8 cellular contexts compared by ENCODE assay signal in the genomic region with DNA sequence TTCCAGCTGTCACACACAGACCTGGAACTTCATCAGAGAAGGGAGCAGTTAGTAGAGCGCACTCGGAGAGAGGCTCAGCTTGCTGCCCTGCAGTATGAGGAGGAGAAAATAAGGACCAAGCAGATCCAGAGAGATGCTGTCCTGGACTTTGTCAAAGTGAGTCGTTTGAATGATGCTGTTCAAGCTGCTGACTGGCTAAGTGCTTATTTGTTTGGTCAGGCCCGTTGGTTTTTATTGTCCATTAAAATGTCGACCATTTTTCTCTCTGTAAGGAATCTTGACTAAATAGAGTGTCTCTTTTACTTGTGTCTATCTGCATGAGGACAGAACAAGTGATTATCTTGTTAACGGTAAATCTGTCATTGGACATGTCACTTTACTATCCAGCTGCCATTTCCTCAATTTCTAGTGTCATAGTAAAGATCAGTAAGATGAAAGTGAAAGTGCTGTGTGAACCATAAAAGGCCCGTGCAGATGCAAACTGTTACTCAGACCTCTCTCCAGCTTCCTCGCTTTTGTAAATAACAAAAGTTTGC. TPM values are rescaled to one million over a fixed set of nuclear protein-coding genes. Genes with fewer than 3 reads are reported as not detected.
DNase-seq lines count a peak whose midpoint lies in the region; ATAC-seq, FAIRE-seq and TF ChIP-seq lines count a peak whose summit lies in the region.

No MANE protein-coding gene starts in this region.

- H3K79me2 ChIP-seq in HepG2 (ENCODE audit: insufficient read depth, low read length) (no peaks in the 10 kb centered on the region), OCI-LY7 (ENCODE audit: insufficient read depth, low read depth, low read length) (no peaks in the 10 kb centered on the region)

- FAIRE-seq in HepG2 (lab: Jason Lieb, UNC) (no peak), D721Med (lab: Jason Lieb, UNC) (no peak)

- TF ChIP-seq EP300 in HepG2 (IDR thresholded peaks at IDR 0.05; ENCODE audit: low read depth in 2 of 2, low read length in 2 of 2) (no peak), HepG2 (CRISPR knock-in tag; IDR thresholded peaks at IDR 0.05; ENCODE audit: borderline replicate concordance) (no peak)

- intact Hi-C loops in HepG2 (cut with micrococcal nuclease; ENCODE audit: unreplicated experiment), result no loop called here
- intact Hi-C loops in OCI-LY7 (cut with micrococcal nuclease; ENCODE audit: unreplicated experiment), result no loop called here

- H3K4me3 ChIP-seq in liver (ENCODE audit: low read depth in 1 of 3, low read length in 3 of 3) (peak overlapping the region in 1 of 3 donors; percentile 38), HepG2 (replicated peaks in 1 of 3; ENCODE audit: insufficient read depth in 1 of 3, low read depth in 2 of 3, low read length in 3 of 3) (no peak overlapping the region), OCI-LY7 (ENCODE audit: low read depth, low read length, poor library complexity, severe bottlenecking) (peak overlapping the region; percentile 51)
- H3K4me3 ChIP-seq in effector memory CD4-positive, alpha-beta T cell (ENCODE audit: insufficient read depth, low read depth, low read length, poor library complexity, severe bottlenecking), result peak overlapping the region; percentile 33

- no peaks in the 10 kb centered on the region for H3K9me3 Mint-ChIP-seq in stimulated activated effector memory CD8-positive, alpha-beta T cell treated with anti-CD3 and anti-CD28 coated beads, Interleukin-12 subunit alpha, Interleukin-12 subunit beta, amount 100 ng/mL, for 72 hours

- in situ Hi-C loops in HepG2 (cut with HindIII; ENCODE audit: extremely low pct_ligation_motif_present, low pct_unique_long_range_greater_than_20kb), result no loop called here

- no TSS peak for BruUV-seq in HepG2 (replicated peaks; lab: Mats Ljungman, UMichigan)
- BruUV-seq in OCI-LY7 (replicated peaks; lab: Mats Ljungman, UMichigan), result no TSS peak

- no peaks in the 10 kb centered on the region for H3K9me2 ChIP-seq in OCI-LY7 (ENCODE audit: insufficient read depth, low read length)

- H3K4me2 ChIP-seq in HepG2 (ENCODE audit: low read depth, low read length), result no peak overlapping the region
- H3K4me2 ChIP-seq in OCI-LY7 (ENCODE audit: low read length), result peak overlapping the region; percentile 78

- TF ChIP-seq RAD21 in liver (IDR thresholded peaks at IDR 0.05) (no peak), HepG2 (CRISPR knock-in tag; IDR thresholded peaks at IDR 0.05) (no peak)

- H3K27ac ChIP-seq in liver (ENCODE audit: low read depth in 1 of 2, low read length in 2 of 2), result peak overlapping the region; percentile 61 to 83
- no peak overlapping the region for H3K27ac ChIP-seq in HepG2 (ENCODE audit: extremely low read length, insufficient read depth, low read length)
- peak overlapping the region; percentile 59 for H3K27ac ChIP-seq in OCI-LY7 (ENCODE audit: low read depth, low read length, poor library complexity, severe bottlenecking)
- H3K27ac ChIP-seq in effector memory CD4-positive, alpha-beta T cell (ENCODE audit: insufficient read depth, low read length, poor library complexity, severe bottlenecking), result peak overlapping the region; percentile 49

- ATAC-seq in HepG2 (no peak), HG02885 (IDR thresholded peaks at IDR 0.05; ENCODE audit: poor library complexity, unreplicated experiment) (peak; percentile 85)
- ATAC-seq in stimulated activated effector memory CD8-positive, alpha-beta T cell treated with anti-CD3 and anti-CD28 coated beads, Interleukin-12 subunit alpha, Interleukin-12 subunit beta, amount 100 ng/mL, for 72 hours, result peak; percentile 82

- no peaks in the 10 kb centered on the region for H4K20me1 ChIP-seq in HepG2 (ENCODE audit: insufficient read depth, low read length)
- H4K20me1 ChIP-seq in OCI-LY7 (ENCODE audit: insufficient read depth, low read length), result no peaks in the 10 kb centered on the region

- H3K4me1 Mint-ChIP-seq in stimulated activated effector memory CD8-positive, alpha-beta T cell treated with anti-CD3 and anti-CD28 coated beads, Interleukin-12 subunit alpha, Interleukin-12 subunit beta, amount 100 ng/mL, for 72 hours, result peaks cover 14% of the 10 kb centered on the region

- WGBS in liver, result 43% methylated on average over 8 of the region's 8 CpGs
- WGBS in HepG2 (ENCODE audit: low lambda C conversion rate), result 92% methylated on average over 8 of the region's 8 CpGs

- peaks cover 98% of the 10 kb centered on the region for H3K36me3 Mint-ChIP-seq in stimulated activated effector memory CD8-positive, alpha-beta T cell treated with anti-CD3 and anti-CD28 coated beads, Interleukin-12 subunit alpha, Interleukin-12 subunit beta, amount 100 ng/mL, for 72 hours

- H3K9me3 ChIP-seq in liver (ENCODE audit: control insufficient read depth in 4 of 4, low read length in 3 of 4) (no peaks in the 10 kb centered on the region), HepG2 (ENCODE audit: low read length) (no peaks in the 10 kb centered on the region), OCI-LY7 (ENCODE audit: low read length) (no peaks in the 10 kb centered on the region)
- H3K9me3 ChIP-seq in effector memory CD4-positive, alpha-beta T cell (ENCODE audit: control insufficient read depth, low read length), result no peaks in the 10 kb centered on the region

- H2AFZ ChIP-seq in HepG2 (ENCODE audit: low read length) (no peak overlapping the region), OCI-LY7 (ENCODE audit: low read length) (peak overlapping the region; percentile 61; the same call in 1 of the 2 replicates)

- POLR2A ChIA-PET in HepG2 (lab: Yijun Ruan, JAX), result interaction anchor here (1.4 kb wide), 1 partner anchor 57 kb away, joined by 3 read pairs; the partner anchor contains the start of gene LRCH3
- POLR2A ChIA-PET in OCI-LY7 (lab: Charles Lee), result interaction anchor here (0.6 to 0.9 kb wide), 2 partner anchors 8 to 811 kb away, joined by 3 read pairs; no protein-coding TSS in a partner anchor

- H3K4me3 Mint-ChIP-seq in stimulated activated effector memory CD8-positive, alpha-beta T cell treated with anti-CD3 and anti-CD28 coated beads, Interleukin-12 subunit alpha, Interleukin-12 subunit beta, amount 100 ng/mL, for 72 hours, result peak overlapping the region; percentile 24

- H3K4me1 ChIP-seq in liver (ENCODE audit: control insufficient read depth in 4 of 4, insufficient read depth in 4 of 4, low read length in 3 of 4), result peaks cover 0 to 7% (median 5%) of the 10 kb centered on the region in 4 donors
- H3K4me1 ChIP-seq in HepG2 (ENCODE audit: insufficient read depth, low read length), result no peaks in the 10 kb centered on the region
- peaks cover 26% of the 10 kb centered on the region for H3K4me1 ChIP-seq in OCI-LY7 (ENCODE audit: insufficient read depth, low read length, poor library complexity, severe bottlenecking)
- H3K4me1 ChIP-seq in effector memory CD4-positive, alpha-beta T cell (ENCODE audit: control insufficient read depth, insufficient read depth, low read length, poor library complexity, severe bottlenecking), result peaks cover 8% of the 10 kb centered on the region

- H3K36me3 ChIP-seq in liver (ENCODE audit: control insufficient read depth in 4 of 4, insufficient read depth in 3 of 4, low read depth in 1 of 4, low read length in 3 of 4) (peaks cover 5 to 26% (median 13%) of the 10 kb centered on the region in 4 donors), HepG2 (replicated peaks in 1 of 2; ENCODE audit: control insufficient read depth in 1 of 2, insufficient read depth in 2 of 2, low read length in 2 of 2) (peaks cover 9 to 77% of the 10 kb centered on the region in 2 experiments), OCI-LY7 (ENCODE audit: insufficient read depth, low read length) (peaks cover 65% of the 10 kb centered on the region)
- H3K36me3 ChIP-seq in effector memory CD4-positive, alpha-beta T cell (ENCODE audit: control insufficient read depth, insufficient read depth, low read length), result peaks cover 33% of the 10 kb centered on the region

- peak overlapping the region; percentile 9 for H3K27ac Mint-ChIP-seq in stimulated activated effector memory CD8-positive, alpha-beta T cell treated with anti-CD3 and anti-CD28 coated beads, Interleukin-12 subunit alpha, Interleukin-12 subunit beta, amount 100 ng/mL, for 72 hours

- TF ChIP-seq POLR2A in HepG2 (IDR thresholded peaks at IDR 0.05; ENCODE audit: insufficient read depth in 1 of 2, low read depth in 2 of 2, low read length in 2 of 2), result no peak

- CTCF ChIA-PET in HepG2 (lab: Yijun Ruan, JAX; ENCODE audit: low intra/inter-chr PET ratio, low total read pairs), result no interaction called here
- CTCF ChIA-PET in OCI-LY7 (lab: Charles Lee; ENCODE audit: unreplicated experiment), result interaction anchor here (0.6 kb wide), 1 partner anchor 11 kb away, joined by 3 read pairs; no protein-coding TSS in a partner anchor

- H3K27me3 ChIP-seq in liver (ENCODE audit: control insufficient read depth in 4 of 4, insufficient read depth in 4 of 4, low read length in 3 of 4) (no peaks in the 10 kb centered on the region), HepG2 (ENCODE audit: control insufficient read depth in 1 of 2, insufficient read depth in 2 of 2, low read length in 2 of 2) (no peaks in the 10 kb centered on the region)
- H3K27me3 ChIP-seq in effector memory CD4-positive, alpha-beta T cell (replicated peaks; ENCODE audit: control insufficient read depth, insufficient read depth, low read length, poor library complexity, severe bottlenecking), result no peaks in the 10 kb centered on the region

- no peak for TF ChIP-seq CTCF in liver (IDR thresholded peaks at IDR 0.05; ENCODE audit: low read depth, low read length, missing input control)
- TF ChIP-seq CTCF in HepG2 (CRISPR knock-in tag; IDR thresholded peaks at IDR 0.05), result no peak
- TF ChIP-seq CTCF in OCI-LY7 (conservative IDR thresholded peaks at IDR 0.05; ENCODE audit: low read length), result no peak
- TF ChIP-seq CTCF in D721Med (IDR thresholded peaks at IDR 0.05; ENCODE audit: insufficient read depth, missing control alignments), result no peak

- H3K9ac ChIP-seq in liver (ENCODE audit: low read depth in 1 of 2, low read length in 2 of 2), result peak overlapping the region in 1 of 2 donors; percentile 91
- no peak overlapping the region for H3K9ac ChIP-seq in HepG2 (ENCODE audit: insufficient read depth, low read depth, low read length)

- DNase-seq in HepG2 (ENCODE audit: low spot score), result no peak
- DNase-seq in OCI-LY7 (ENCODE audit: low spot score), result peak; percentile 77
- no peak for DNase-seq in effector memory CD4-positive, alpha-beta T cell
- DNase-seq in stimulated activated effector memory CD8-positive, alpha-beta T cell treated with anti-CD3 and anti-CD28 coated beads, Interleukin-12 subunit alpha, Interleukin-12 subunit beta, amount 100 ng/mL, for 72 hours (ENCODE audit: low spot score in 2 of 2), result no peak
- no peak for DNase-seq in OCI-M2 (lab: John Stamatoyannopoulos, UW; ENCODE audit: unreplicated experiment)
- no peak for DNase-seq in D721Med (ENCODE audit: insufficient read length, low spot score)

RNA-seq across cellular contexts. Expression of gene LRCH3, which starts 56.9 kb away (rescaled TPM):
- total RNA-seq in liver, result 10 to 100 TPM; 32.6 to 67.2 TPM
- polyA plus RNA-seq in liver, result 1 to 10 TPM; 6.2 to 6.8 TPM
- 25.5 and 37.8 TPM in 2 replicates for total RNA-seq in HepG2 (2016; rRNA removed; fragmentation: Illumina TruSeq; extraction: Trizol)
- total RNA-seq in HepG2 (2016; cell fraction: cytosol; rRNA removed; fragmentation: Illumina TruSeq; extraction: Trizol; ENCODE audit: low read depth), result 218 and 232 TPM in 2 replicates
- 24.4 and 24.7 TPM in 2 replicates for total RNA-seq in HepG2 (2016; cell fraction: insoluble cytoplasmic fraction; rRNA removed; fragmentation: Illumina TruSeq; extraction: Trizol)
- total RNA-seq in HepG2 (2016; cell fraction: membrane; rRNA removed; fragmentation: Illumina TruSeq; extraction: Trizol), result 46.4 and 46.7 TPM in 2 replicates
- 44.1 and 49.3 TPM in 2 replicates for total RNA-seq in HepG2 (2016; cell fraction: nucleus; rRNA removed; fragmentation: Illumina TruSeq; extraction: Trizol)
- polyA plus RNA-seq in HepG2 (2011; rRNA removed), result 96.6 and 103 TPM in 2 replicates
- polyA plus RNA-seq in HepG2 (2011; cell fraction: cytosol; rRNA removed), result 28.4 and 40.4 TPM in 2 replicates
- polyA plus RNA-seq in HepG2 (2011; cell fraction: nucleus; rRNA removed), result 91.5 and 98.6 TPM in 2 replicates
- 19.7 TPM in 2 replicates for polyA plus RNA-seq in HepG2 (2012)
- 1.0 and 1.9 TPM in 2 replicates for polyA plus RNA-seq in HepG2 (2016; cell fraction: cytosol; fragmentation: Illumina TruSeq; extraction: Trizol; ENCODE audit: low read depth)
- polyA plus RNA-seq in HepG2 (2016; cell fraction: insoluble cytoplasmic fraction; fragmentation: Illumina TruSeq; extraction: Trizol; ENCODE audit: low read depth), result 21.2 and 31.8 TPM in 2 replicates
- 4.6 and 5.7 TPM in 2 replicates for polyA plus RNA-seq in HepG2 (2016; cell fraction: membrane; fragmentation: Illumina TruSeq; extraction: Trizol; ENCODE audit: low read depth)
- 50.6 and 53.6 TPM in 2 replicates for polyA plus RNA-seq in HepG2 (2016; cell fraction: nucleus; fragmentation: Illumina TruSeq; extraction: Trizol; ENCODE audit: insufficient read depth, low read depth)
- 101 and 103 TPM in 2 replicates for polyA minus RNA-seq in HepG2 (2011; rRNA and poly(A)+ RNA removed; ENCODE audit: low replicate concordance)
- 46.1 and 64.4 TPM in 2 replicates for polyA minus RNA-seq in HepG2 (2011; cell fraction: cytosol; rRNA and poly(A)+ RNA removed)
- polyA minus RNA-seq in HepG2 (2011; cell fraction: nucleus; rRNA and poly(A)+ RNA removed), result 104 and 122 TPM in 2 replicates
- 39.0 and 44.2 TPM in 2 replicates for total RNA-seq in OCI-LY7 (2014; rRNA removed; shearing (Covaris generic))
- 52.6 and 53.0 TPM in 2 replicates for total RNA-seq in OCI-LY7 (2022)

Comparison
In these comparisons a context has a peak if more than half of its experiments do, and no peak if none do; other contexts are left out.
1. H3K4me3 ChIP-seq: peak in OCI-LY7 (single experiment) and effector memory CD4-positive, alpha-beta T cell (single experiment); none in HepG2 (0 of 3).